ENCODE assay signal across 31 cellular contexts in genomic region chr2:36727586-36727985, GRCh38. TPM values are rescaled to one million over a fixed set of nuclear protein-coding genes. Genes with fewer than 3 reads are reported as not detected.
A peak's percentile ranks its signal among the peaks of the same experiment; 100 is the strongest.
DNase-seq lines count a peak whose midpoint lies in the region; ATAC-seq, FAIRE-seq and TF ChIP-seq lines count a peak whose summit lies in the region.
"Had no signal": no experiment of that assay in that cellular context is flagged by ENCODE, and none has a peak within 500 bp of the region (broad histone marks: within the 10 kb centered on the region; RNA-seq: fewer than 3 reads in every experiment).

No MANE protein-coding gene starts in this region.

- ATAC-seq in right cardiac atrium (no peak), omental fat pad (ENCODE audit: low FRiP score) (no peak)

- no peak overlapping the region for H4K12ac ChIP-seq in trophoblast cell (ENCODE audit: low read depth, low read length)

- no peaks in the 10 kb centered on the region for H3K36me3 ChIP-seq in trophoblast cell (ENCODE audit: control insufficient read depth in 1 of 2, insufficient read depth in 2 of 2, low read length in 2 of 2)
- H3K36me3 ChIP-seq: BE2C, BLaER1 had no signal

- no peak overlapping the region for H3K4ac ChIP-seq in trophoblast cell (ENCODE audit: low read depth, low read length)

- TF ChIP-seq CTCF in epithelial cell of esophagus (IDR thresholded peaks at IDR 0.05; ENCODE audit: insufficient read depth, low read depth, low read length, missing control alignments): no peak
- TF ChIP-seq CTCF in omental fat pad (IDR thresholded peaks at IDR 0.05): no peak

- peak; percentile 20 for FAIRE-seq in HTR-8/SVneo (lab: Jason Lieb, UNC)
- FAIRE-seq: A204.1, GM12891, GM18507 had no signal

- H3K23ac ChIP-seq in trophoblast cell (ENCODE audit: low read length): no peak overlapping the region

- no CpG with 5 or more reads among the region's 4 CpGs for WGBS in trophoblast cell (ENCODE audit: extremely low coverage, insufficient coverage, insufficient read length)
- WGBS in right cardiac atrium: 87% methylated on average over 4 of the region's 4 CpGs

- H3K4me3 ChIP-seq in epithelial cell of esophagus (ENCODE audit: low read length) (no peak overlapping the region), trophoblast cell (ENCODE audit: low read depth, low read length) (no peak overlapping the region), right cardiac atrium (ENCODE audit: low read length) (no peak overlapping the region)
- H3K4me3 ChIP-seq: BLaER1 had no signal

- no peaks in the 10 kb centered on the region for H3K79me1 ChIP-seq in trophoblast cell (ENCODE audit: low read length)

- no peak overlapping the region for H4K91ac ChIP-seq in trophoblast cell (ENCODE audit: low read depth, low read length)

- no peak overlapping the region for H3K18ac ChIP-seq in trophoblast cell (ENCODE audit: low read length)

- no peak overlapping the region for H3K27ac ChIP-seq in trophoblast cell (ENCODE audit: low read depth, low read length)
- no peak overlapping the region for H3K27ac ChIP-seq in right cardiac atrium (ENCODE audit: low read length)
- H3K27ac ChIP-seq: BLaER1 had no signal

- no peak overlapping the region for H2AFZ ChIP-seq in trophoblast cell (ENCODE audit: insufficient read depth, low read length, poor library complexity)

- no peak overlapping the region for H3K14ac ChIP-seq in trophoblast cell (ENCODE audit: low read length)

- H4K8ac ChIP-seq in trophoblast cell (ENCODE audit: low read depth, low read length): no peak overlapping the region

- no peak overlapping the region for H3K4me2 ChIP-seq in trophoblast cell (ENCODE audit: low read length)
- H3K4me2 ChIP-seq: BLaER1 had no signal

- peaks cover 0 to 1% of the 10 kb centered on the region in 2 experiments for H3K4me1 ChIP-seq in trophoblast cell (ENCODE audit: control insufficient read depth in 1 of 2, insufficient read depth in 2 of 2, low read length in 2 of 2)
- H3K4me1 ChIP-seq in right cardiac atrium (ENCODE audit: control insufficient read depth, insufficient read depth, low read length): no peaks in the 10 kb centered on the region
- H3K4me1 ChIP-seq: BE2C, BLaER1 had no signal

- no peak overlapping the region for H2BK5ac ChIP-seq in trophoblast cell (ENCODE audit: low read depth, low read length, poor library complexity)

- no peak overlapping the region for H2BK120ac ChIP-seq in trophoblast cell (ENCODE audit: insufficient read depth, low read length, poor library complexity)

- no peak overlapping the region for H2AK5ac ChIP-seq in trophoblast cell (ENCODE audit: low read length)

- intact Hi-C loops in right cardiac atrium (cut with DNase I): no loop called here

- DNase-seq in HTR-8/SVneo (ENCODE audit: insufficient read length, low spot score) (no peak), RKO (ENCODE audit: low spot score) (peak; percentile 12), epithelial cell of esophagus (ENCODE audit: low read depth) (peak; percentile 18), trophoblast cell (peak; percentile 28 to 75), right cardiac atrium (no peak), RPMI8226 (no peak), NCI-H1105 treated with DMSO at 0.1 percent for 48 hours (lab: John Stamatoyannopoulos, UW) (no peak), omental fat pad (ENCODE audit: low spot score) (no peak)
- DNase-seq: 8988T; ACHN; BE2C; C1 segment of cervical spinal cord; CD4-positive, alpha-beta memory T cell; CD4-positive, CD25-positive, alpha-beta regulatory T cell; CD8-positive, alpha-beta memory T cell; COR-L47; DMS 273 treated with DMSO at 0.1 percent for 48 hours; DMS153; DMS53; DMS79; DND-41; EL; GF-D8 had no signal

- H3K27me3 ChIP-seq in trophoblast cell (ENCODE audit: insufficient read depth, low read length): no peaks in the 10 kb centered on the region
- no peaks in the 10 kb centered on the region for H3K27me3 ChIP-seq in right cardiac atrium (ENCODE audit: control insufficient read depth, insufficient read depth)
- H3K27me3 ChIP-seq: BE2C, BLaER1 had no signal

- no peak overlapping the region for H2BK12ac ChIP-seq in trophoblast cell (ENCODE audit: low read length)

- H3K79me2 ChIP-seq in trophoblast cell (ENCODE audit: control insufficient read depth, insufficient read depth, low read length, poor library complexity): no peaks in the 10 kb centered on the region

- H3K9me3 ChIP-seq in trophoblast cell (ENCODE audit: insufficient read depth, low read depth, low read length) (no peaks in the 10 kb centered on the region), right cardiac atrium (ENCODE audit: control insufficient read depth, low read length) (peaks cover 3% of the 10 kb centered on the region)
- H3K9me3 ChIP-seq: BE2C had no signal

- H3K9ac ChIP-seq in trophoblast cell (ENCODE audit: low read length): no peak overlapping the region
- H3K9ac ChIP-seq: BLaER1 had no signal

RNA-seq across cellular contexts. Expression of gene VIT, which starts 31.1 kb away (rescaled TPM):
- 3.1 and 3.4 TPM in 2 replicates for polyA plus RNA-seq in trophoblast cell (2013)
- total RNA-seq in right cardiac atrium: 10 to 100 TPM; 10.2 to 25.0 (median 16.2) TPM
- 11.7 TPM for polyA plus RNA-seq in right cardiac atrium
- total RNA-seq in omental fat pad: 10 to 100 TPM; 10.2 to 36.4 (median 19.8) TPM
- total RNA-seq: A673; CD4-positive, alpha-beta memory T cell; CD4-positive, CD25-positive, alpha-beta regulatory T cell; CD8-positive, alpha-beta memory T cell; Daoy had no signal
- polyA plus RNA-seq: AG04450; CD14-positive monocyte; CD4-positive, alpha-beta memory T cell; CD4-positive, CD25-positive, alpha-beta regulatory T cell had no signal

Comparison
In these comparisons a context has a peak if more than half of its experiments do, and no peak if none do; other contexts are left out.
1. DNase-seq: peak in RKO (single experiment), epithelial cell of esophagus (single experiment) and trophoblast cell (2 of 2); none in HTR-8/SVneo (single experiment), right cardiac atrium (0 of 3), RPMI8226 (single experiment), NCI-H1105 treated with DMSO at 0.1 percent for 48 hours (single experiment) and omental fat pad (single experiment).